1 cellular context compared by ENCODE assay signal in the genomic region with DNA sequence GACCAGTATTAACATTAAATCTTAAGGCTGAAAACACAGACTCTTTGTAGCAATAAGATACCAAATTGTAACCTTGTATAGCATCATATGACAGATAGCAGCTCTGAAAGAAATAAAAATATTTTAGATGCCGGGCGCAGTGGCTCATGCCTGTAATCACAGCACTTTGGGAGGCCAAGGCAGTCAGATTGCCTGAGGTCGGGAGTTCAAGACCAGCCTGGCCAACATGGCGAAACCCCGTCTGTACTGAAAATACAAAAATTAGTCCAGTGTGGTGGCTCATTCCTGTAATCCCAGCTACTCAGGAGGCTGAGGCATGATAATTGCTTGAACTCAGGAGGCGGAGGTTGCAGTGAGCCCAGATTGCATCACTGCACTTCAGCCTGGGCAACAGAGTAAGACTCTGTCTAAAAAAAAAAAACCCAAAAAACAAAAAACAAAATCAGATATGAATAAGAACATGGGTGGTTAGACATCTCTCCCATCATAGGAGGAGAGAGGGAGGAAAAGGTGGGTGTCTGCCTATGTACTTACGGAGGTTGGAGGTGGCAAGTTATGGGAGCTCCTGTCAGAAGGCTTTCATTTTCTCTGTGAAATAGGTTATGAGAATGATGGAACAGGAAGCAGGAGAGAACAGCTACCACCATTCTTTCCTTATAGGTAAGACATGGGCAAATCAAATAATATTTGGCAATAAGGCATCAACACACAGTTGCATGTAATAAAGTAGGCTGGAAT.
TF ChIP-seq lines count a peak whose summit lies in the region.

No MANE protein-coding gene starts in this region.

TF ChIP-seq in K562, 482 proteins besides CTCF, POLR2A, EP300 and RAD21:
- TF ChIP-seq ETV6 (IDR thresholded peaks at IDR 0.05; ENCODE audit: borderline replicate concordance in 1 of 2, low read depth in 2 of 2, low read length in 1 of 2), result no peak
- TF ChIP-seq ETV6 (CRISPR knock-in tag; IDR thresholded peaks at IDR 0.05; ENCODE audit: borderline replicate concordance), result no peak
- TF ChIP-seq CEBPG (CRISPR knock-in tag; IDR thresholded peaks at IDR 0.05), result no peak
- TF ChIP-seq CEBPG (tag; conservative IDR thresholded peaks at IDR 0.05 in 1 of 2, IDR thresholded peaks at IDR 0.05 in 1 of 2), result 0 out of 4 replicates have a peak, but pooled peaks have one; percentile 10 to 24
TF ChIP-seq in K562: peak in this region for 1.
